In genomic region chr13:29140277-29140676, GRCh38 we compare ENCODE assay signal across 13 cellular contexts.
A peak's percentile ranks its signal among the peaks of the same experiment; 100 is the strongest.
DNase-seq lines count a peak whose midpoint lies in the region; ATAC-seq and TF ChIP-seq lines count a peak whose summit lies in the region.
"Had no signal": no experiment of that assay in that cellular context is flagged by ENCODE, and none has a peak within 500 bp of the region (broad histone marks: within the 10 kb centered on the region; RNA-seq: fewer than 3 reads in every experiment).

No MANE protein-coding gene starts in this region.

- H3K27ac ChIP-seq in caudate nucleus (ENCODE audit: low read depth, low read length) = no peak overlapping the region
- H3K27ac ChIP-seq: right lobe of liver had no signal

- H3K27ac Mint-ChIP-seq in mesothelial cell of epicardium (peak overlapping the region; percentile 17), Caco-2 (ENCODE audit: unreplicated experiment) (no peak overlapping the region)
- H3K27ac Mint-ChIP-seq: activated naive CD8-positive, alpha-beta T cell had no signal

- H3K4me3 ChIP-seq in fibroblast of villous mesenchyme (ENCODE audit: low read depth, low read length) (no peak overlapping the region), Caco-2 (ENCODE audit: low read depth, low read length) (no peak overlapping the region)
- H3K4me3 ChIP-seq: right lobe of liver had no signal

- H3K9me3 Mint-ChIP-seq in mesothelial cell of epicardium (peaks cover 21% of the 10 kb centered on the region), Caco-2 (ENCODE audit: unreplicated experiment) (peaks cover 13% of the 10 kb centered on the region)

- ATAC-seq in left colon = no peak

- DNase-seq in A172 (ENCODE audit: low spot score) (peak; percentile 20), LHCN-M2 (ENCODE audit: low read depth) (peak; percentile 78), fibroblast of villous mesenchyme (ENCODE audit: low read depth) (peak; percentile 83), mesothelial cell of epicardium (ENCODE audit: low spot score in 2 of 2, unreplicated experiment in 2 of 2) (no peak), Caco-2 (no peak), DMS79 treated with DMSO at 0.1 percent for 48 hours (lab: John Stamatoyannopoulos, UW) (no peak), caudate nucleus (lab: John Stamatoyannopoulos, UW) (no peak), left colon (no peak)
- DNase-seq: DND-41, NCI-H510A, right lobe of liver had no signal

- intact Hi-C loops in Caco-2 (cut with micrococcal nuclease; ENCODE audit: unreplicated experiment) = no loop called here
- intact Hi-C loops in left colon (cut with DNase I, micrococcal nuclease) = no loop called here

- H3K4me1 Mint-ChIP-seq in mesothelial cell of epicardium (peaks cover 7% of the 10 kb centered on the region), Caco-2 (ENCODE audit: low read depth, unreplicated experiment) (no peaks in the 10 kb centered on the region)

- no peaks in the 10 kb centered on the region for H3K36me3 ChIP-seq in Caco-2 (ENCODE audit: control insufficient read depth, insufficient read depth, low read length)
- H3K36me3 ChIP-seq: right lobe of liver had no signal

- POLR2A ChIA-PET in Caco-2 (lab: Charles Lee) = no interaction called here

- H3K36me3 Mint-ChIP-seq in mesothelial cell of epicardium (no peaks in the 10 kb centered on the region), Caco-2 (ENCODE audit: insufficient read depth, unreplicated experiment) (no peaks in the 10 kb centered on the region)
- H3K36me3 Mint-ChIP-seq: activated naive CD8-positive, alpha-beta T cell had no signal

- H3K27me3 Mint-ChIP-seq in mesothelial cell of epicardium (ENCODE audit: low read depth) (no peaks in the 10 kb centered on the region), Caco-2 (ENCODE audit: insufficient read depth, unreplicated experiment) (peaks cover 3% of the 10 kb centered on the region)

- CTCF ChIA-PET in Caco-2 (lab: Charles Lee) = no interaction called here

- H3K4me3 Mint-ChIP-seq in mesothelial cell of epicardium = no peak overlapping the region
- H3K4me3 Mint-ChIP-seq in Caco-2 (ENCODE audit: unreplicated experiment) = no peak overlapping the region
- H3K4me3 Mint-ChIP-seq: activated naive CD8-positive, alpha-beta T cell had no signal

- no peaks in the 10 kb centered on the region for H3K4me1 ChIP-seq in Caco-2

- no TSS peak for BruUV-seq in Caco-2 (replicated peaks; lab: Mats Ljungman, UMichigan)

- no peaks in the 10 kb centered on the region for H3K27me3 ChIP-seq in Caco-2 (replicated peaks; ENCODE audit: control insufficient read depth, insufficient read depth, low read length)
- H3K27me3 ChIP-seq: dorsolateral prefrontal cortex, right lobe of liver had no signal

- no peaks in the 10 kb centered on the region for H3K9me3 ChIP-seq in Caco-2
- H3K9me3 ChIP-seq: right lobe of liver had no signal

- TF ChIP-seq CTCF in fibroblast of villous mesenchyme (IDR thresholded peaks at IDR 0.05; ENCODE audit: insufficient read depth, low read depth, low read length) (no peak), mesothelial cell of epicardium (IDR thresholded peaks at IDR 0.05; ENCODE audit: unreplicated experiment) (no peak), Caco-2 (IDR thresholded peaks at IDR 0.05; ENCODE audit: insufficient read depth in 1 of 2, low read depth in 1 of 2, low read length in 1 of 2, severe bottlenecking in 1 of 2, unreplicated experiment in 1 of 2) (no peak)

Comparison
In these comparisons a context has a peak if more than half of its experiments do, and no peak if none do; other contexts are left out.
1. DNase-seq: peak in A172 (single experiment), LHCN-M2 (single experiment) and fibroblast of villous mesenchyme (single experiment); none in mesothelial cell of epicardium (0 of 2), Caco-2 (0 of 2), DMS79 treated with DMSO at 0.1 percent for 48 hours (single experiment), caudate nucleus (0 of 61) and left colon (0 of 2).